ENCODE assay signal across 24 cellular contexts in the genomic region with DNA sequence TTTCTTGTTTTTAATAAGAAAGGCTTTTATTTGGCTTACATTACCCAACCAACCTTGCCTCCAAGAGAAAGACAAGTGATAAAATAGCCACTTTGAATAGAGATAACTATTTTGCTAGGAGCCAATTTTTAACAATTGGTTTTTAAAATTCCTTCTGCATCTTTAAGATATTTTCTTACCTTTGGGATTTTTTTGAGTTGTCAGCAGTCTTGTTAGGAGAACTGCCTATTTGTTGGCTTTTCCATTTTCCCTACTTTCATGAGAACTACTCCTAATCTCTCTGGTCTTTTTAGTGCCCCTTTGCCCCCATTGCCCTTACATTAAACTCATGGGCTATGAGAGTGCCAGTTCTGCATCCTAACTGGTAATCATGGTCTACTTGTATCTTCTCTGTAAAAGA.
"Had no signal": no experiment of that assay in that cellular context is flagged by ENCODE, and none has a peak within 500 bp of the region (broad histone marks: within the 10 kb centered on the region; RNA-seq: fewer than 3 reads in every experiment).

No MANE protein-coding gene starts in this region.

- H3K27ac ChIP-seq: coronary artery, gastroesophageal sphincter, right lobe of liver, testis, upper lobe of left lung had no signal

- H3K4me3 ChIP-seq: coronary artery, esophagus squamous epithelium, gastroesophageal sphincter, right lobe of liver, skin epidermis, testis, upper lobe of left lung had no signal

- H3K4me1 ChIP-seq: gastroesophageal sphincter, testis, upper lobe of left lung had no signal

- FAIRE-seq: bronchial epithelial cell, islet of Langerhans had no signal

- H3K9me3 ChIP-seq: esophagus squamous epithelium, gastroesophageal sphincter, right lobe of liver, testis, upper lobe of left lung had no signal

- DNase-seq: activated B cell treated with CpG ODN at 0.5 μM for 24 hours; activated CD4-positive, alpha-beta T cell treated with anti-CD3 and anti-CD28 coated beads for 4 hours; activated CD4-positive, alpha-beta T cell treated with anti-CD3 and anti-CD28 coated beads, Interleukin-2, amount 50 U/mL, for 48 hours; activated naive CD4-positive, alpha-beta T cell treated with Interleukin-2 at 50 U/mL for 16 hours; activated naive CD8-positive, alpha-beta T cell treated with anti-CD3 and anti-CD28 coated beads, Interleukin-2, amount 10 ng/mL, durations not matched to agents 7 days and 5 days; activated T-cell treated with anti-CD3 and anti-CD28 coated beads, Interleukin-2, amount 50 U/mL, for 48 hours; amniotic stem cell; esophagus squamous epithelium; head of caudate nucleus; left cardiac atrium; mesenchymal stem cell; naive B cell; occipital lobe; right lobe of liver; stimulated activated CD4-positive, alpha-beta T cell treated with anti-CD3 and anti-CD28 coated beads, Interleukin-15, amount 100 ng/mL, for 24 hours; T-helper 17 cell; testis; upper lobe of left lung had no signal

- H3K27me3 ChIP-seq: esophagus squamous epithelium, gastroesophageal sphincter, right lobe of liver, testis, upper lobe of left lung had no signal

- H3K9me3 Mint-ChIP-seq: activated B cell treated with CpG ODN at 0.5 μM for 24 hours; activated naive CD8-positive, alpha-beta T cell treated with anti-CD3 and anti-CD28 coated beads, Interleukin-2, amount 10 ng/mL, durations not matched to agents 7 days and 5 days; stimulated activated memory B cell treated with anti-CD40 and anti-IgM and Interleukin-4, amounts not matched to agents 10 μg/mL and 1 μg/mL and 100 μg/mL, for 72 hours had no signal

- ATAC-seq: gastroesophageal sphincter; left cardiac atrium; right lobe of liver; stimulated activated memory B cell treated with anti-CD40 and anti-IgM and Interleukin-4, amounts not matched to agents 10 μg/mL and 1 μg/mL and 100 μg/mL, for 72 hours; T-helper 17 cell had no signal

- H3K4me3 Mint-ChIP-seq: activated B cell treated with CpG ODN at 0.5 μM for 24 hours; activated naive CD8-positive, alpha-beta T cell treated with anti-CD3 and anti-CD28 coated beads, Interleukin-2, amount 10 ng/mL, durations not matched to agents 7 days and 5 days; naive B cell; stimulated activated memory B cell treated with anti-CD40 and anti-IgM and Interleukin-4, amounts not matched to agents 10 μg/mL and 1 μg/mL and 100 μg/mL, for 72 hours; T-helper 17 cell had no signal

- H3K36me3 Mint-ChIP-seq: naive B cell; stimulated activated memory B cell treated with anti-CD40 and anti-IgM and Interleukin-4, amounts not matched to agents 10 μg/mL and 1 μg/mL and 100 μg/mL, for 72 hours had no signal

- H3K27ac Mint-ChIP-seq: activated B cell treated with CpG ODN at 0.5 μM for 24 hours; activated naive CD8-positive, alpha-beta T cell treated with anti-CD3 and anti-CD28 coated beads, Interleukin-2, amount 10 ng/mL, durations not matched to agents 7 days and 5 days; stimulated activated memory B cell treated with anti-CD40 and anti-IgM and Interleukin-4, amounts not matched to agents 10 μg/mL and 1 μg/mL and 100 μg/mL, for 72 hours; T-helper 17 cell had no signal

- H3K36me3 ChIP-seq: esophagus squamous epithelium, gastroesophageal sphincter, right lobe of liver, upper lobe of left lung had no signal

- H3K27me3 Mint-ChIP-seq: activated B cell treated with CpG ODN at 0.5 μM for 24 hours had no signal
